In genomic region chr17:18185832-18186231, GRCh38 we compare ENCODE assay signal across 8 cellular contexts. TPM values are rescaled to one million over a fixed set of nuclear protein-coding genes. Genes with fewer than 3 reads are reported as not detected.
DNase-seq lines count a peak whose midpoint lies in the region; ATAC-seq and TF ChIP-seq lines count a peak whose summit lies in the region.

No MANE protein-coding gene starts in this region.

- in situ Hi-C loops in astrocyte of the spinal cord (cut with HindIII; ENCODE audit: low sequenced_read_pairs), result no loop called here

- ATAC-seq in heart right ventricle (no peak), left cardiac atrium (no peak), lung (ENCODE audit: insufficient read depth, low FRiP score) (no peak), HG03378 (IDR thresholded peaks at IDR 0.05; ENCODE audit: unreplicated experiment) (no peak), HG03439 (IDR thresholded peaks at IDR 0.05; ENCODE audit: unreplicated experiment) (no peak), GM18909 (IDR thresholded peaks at IDR 0.05; ENCODE audit: poor library complexity, unreplicated experiment) (no peak)

- intact Hi-C loops in heart right ventricle (cut with DNase I) (loop anchor here in 1 of 10 donors (5.0 kb wide), 1 partner anchor 44 kb away; no protein-coding TSS in a partner anchor), left cardiac atrium (cut with DNase I) (loop anchor here in 1 of 2 donors (2.0 kb wide), 1 partner anchor 31 kb away; no protein-coding TSS in a partner anchor), uterus (cut with DNase I; ENCODE audit: low total_unique reads) (no loop called here)

- H3K4me3 ChIP-seq in heart right ventricle (peak overlapping the region; percentile 67 to 99 (median 87)), astrocyte of the spinal cord (ENCODE audit: low read depth, low read length) (peak overlapping the region; percentile 55), lung (peak overlapping the region; percentile 9), uterus (peak overlapping the region; percentile 90 to 92)

- 35 to 41% methylated on average over 5 of the region's 5 CpGs for WGBS in heart right ventricle, 2 donors
- WGBS in lung, 2 donors, result 52 to 71% methylated on average over 5 of the region's 5 CpGs

- DNase-seq in heart right ventricle (no peak), left cardiac atrium (no peak), astrocyte of the spinal cord (ENCODE audit: low read depth, low spot score) (no peak), lung (ENCODE audit: low spot score) (no peak), uterus (no peak)

- H3K27ac ChIP-seq in heart right ventricle (peak overlapping the region in 9 of 10 donors; percentile 54 to 100 (median 97)), lung (ENCODE audit: low read depth in 1 of 2, low read length in 1 of 2) (peak overlapping the region; percentile 26 to 76), uterus (peak overlapping the region; percentile 93 to 96)

- H3K4me1 ChIP-seq in heart right ventricle (peaks cover 29 to 81% (median 73%) of the 10 kb centered on the region in 9 donors), lung (ENCODE audit: control insufficient read depth in 2 of 2, insufficient read depth in 2 of 2, low read length in 2 of 2) (peaks cover 29 to 36% of the 10 kb centered on the region in 2 donors), uterus (peaks cover 12 to 28% of the 10 kb centered on the region in 2 donors)

- H3K9me3 ChIP-seq in heart right ventricle, result no peaks in the 10 kb centered on the region
- no peaks in the 10 kb centered on the region for H3K9me3 ChIP-seq in lung (ENCODE audit: control insufficient read depth in 2 of 2, insufficient read depth in 1 of 2, low read length in 1 of 2)
- no peaks in the 10 kb centered on the region for H3K9me3 ChIP-seq in uterus

- H3K27me3 ChIP-seq in heart right ventricle (no peaks in the 10 kb centered on the region), lung (ENCODE audit: control insufficient read depth, insufficient read depth) (no peaks in the 10 kb centered on the region), uterus (no peaks in the 10 kb centered on the region)

- no peak for TF ChIP-seq POLR2A in uterus (IDR thresholded peaks at IDR 0.05)

- peaks cover 0 to 42% (median 3%) of the 10 kb centered on the region in 9 donors for H3K36me3 ChIP-seq in heart right ventricle
- peaks cover 0 to 12% of the 10 kb centered on the region in 2 donors for H3K36me3 ChIP-seq in lung (ENCODE audit: control insufficient read depth in 2 of 2, insufficient read depth in 2 of 2, low read length in 2 of 2)
- H3K36me3 ChIP-seq in uterus, result no peaks in the 10 kb centered on the region

- TF ChIP-seq CTCF in heart right ventricle (IDR thresholded peaks at IDR 0.05) (no peak), astrocyte of the spinal cord (IDR thresholded peaks at IDR 0.05; ENCODE audit: low read depth, low read length) (no peak), lung (IDR thresholded peaks at IDR 0.05; ENCODE audit: control extremely low read depth, extremely low read depth) (no peak), uterus (IDR thresholded peaks at IDR 0.05) (no peak)

RNA-seq across cellular contexts. Expression of gene ALKBH5, which starts 2.2 kb away (rescaled TPM):
- total RNA-seq in heart right ventricle (100 to 1,000 TPM; 163 to 208 (median 194) TPM), left cardiac atrium (100 to 1,000 TPM; 137 to 169 TPM), lung (100 to 1,000 TPM in 1 of 2 donors, 10 to 100 TPM in 1; 83.0 to 104 TPM), uterus (100 to 1,000 TPM in 2 of 4 donors, 10 to 100 TPM in 2; 66.5 to 136 (median 98.5) TPM)
- polyA plus RNA-seq in heart right ventricle (10 to 100 TPM; 72.6 to 80.3 TPM), lung (10 to 100 TPM; 30.2 to 36.5 TPM)

RNA-seq across cellular contexts. Expression of gene LLGL1, which starts 39.6 kb away (rescaled TPM):
- 10 to 100 TPM in 1 of 10 donors, 1 to 10 TPM in 9; 7.2 to 12.4 (median 9.1) TPM for total RNA-seq in heart right ventricle
- 1 to 10 TPM; 5.8 to 5.9 TPM for polyA plus RNA-seq in heart right ventricle
- 10 to 100 TPM; 10.9 to 11.0 TPM for total RNA-seq in left cardiac atrium
- 10 to 100 TPM; 14.7 to 21.8 TPM for total RNA-seq in lung
- polyA plus RNA-seq in lung, result 1 to 10 TPM; 7.1 to 9.5 TPM
- total RNA-seq in uterus, result 10 to 100 TPM in 3 of 4 donors, 1 to 10 TPM in 1; 7.6 to 72.0 (median 23.1) TPM

Comparison
In these comparisons a context has a peak if more than half of its experiments do, and no peak if none do; other contexts are left out.
1. H3K4me3 ChIP-seq: peak in every context shown above with its lines; median percentile 91 in uterus; 87 in heart right ventricle; 55 in astrocyte of the spinal cord; 9 in lung.